In genomic region chr19:18364277-18364825, GRCh38 we compare ENCODE assay signal across 2 cellular contexts.
TF ChIP-seq lines count a peak whose summit lies in the region.

No MANE protein-coding gene starts in this region.

TF ChIP-seq in HEK293, 187 proteins besides CTCF, POLR2A, EP300 and RAD21:
- TF ChIP-seq ZFHX2 (tag by site-specific recombination; conservative IDR thresholded peaks at IDR 0.05) (peak; percentile 75), SCRT2 (tag by site-specific recombination; IDR thresholded peaks at IDR 0.05) (peak; percentile 95), EGR2 (tag by site-specific recombination; IDR thresholded peaks at IDR 0.05; ENCODE audit: low read depth) (0 out of 2 replicates have a peak, but pooled peaks have one; percentile 9), ZNF335 (tag by site-specific recombination; conservative IDR thresholded peaks at IDR 0.05) (peak; percentile 51; the same call in 1 of the 2 replicates)

TF ChIP-seq in HepG2, 621 proteins besides CTCF, POLR2A, EP300 and RAD21:
- TF ChIP-seq RFX3 (CRISPR knock-in tag; IDR thresholded peaks at IDR 0.05) (peak; percentile 58; the same call in 1 of the 2 replicates), ZNF687 (CRISPR knock-in tag; IDR thresholded peaks at IDR 0.05) (peak; percentile 85; the same call in 1 of the 2 replicates), ZBTB38 (CRISPR knock-in tag; IDR thresholded peaks at IDR 0.05) (peak; percentile 26; the same call in 1 of the 2 replicates), ZNF276 (CRISPR knock-in tag; IDR thresholded peaks at IDR 0.05; ENCODE audit: low read depth) (0 out of 2 replicates have a peak, but pooled peaks have one; percentile 31), ZNF34 (CRISPR knock-in tag; IDR thresholded peaks at IDR 0.05; ENCODE audit: borderline replicate concordance) (0 out of 2 replicates have a peak, but pooled peaks have one; percentile 67), ZNF431 (CRISPR knock-in tag; IDR thresholded peaks at IDR 0.05; ENCODE audit: borderline replicate concordance, low read depth) (peak; percentile 1; the same call in 1 of the 2 replicates), AGO2 (optimal IDR thresholded peaks at IDR 0.05; ENCODE audit: low read depth, low read length) (peak; percentile 50), ZNF580 (CRISPR knock-in tag; IDR thresholded peaks at IDR 0.05; ENCODE audit: borderline replicate concordance, low read depth) (0 out of 2 replicates have a peak, but pooled peaks have one; percentile 3), MYC (CRISPR knock-in tag; IDR thresholded peaks at IDR 0.05; ENCODE audit: borderline replicate concordance) (peak; percentile 30; the same call in 1 of the 2 replicates), PHF21A (CRISPR knock-in tag; IDR thresholded peaks at IDR 0.05) (0 out of 2 replicates have a peak, but pooled peaks have one; percentile 26), POLR2G (IDR thresholded peaks at IDR 0.05; ENCODE audit: low read depth, low read length) (0 out of 2 replicates have a peak, but pooled peaks have one; percentile 37), HNRNPL (IDR thresholded peaks at IDR 0.05; ENCODE audit: low read depth, low read length) (0 out of 2 replicates have a peak, but pooled peaks have one; percentile 50), ZNF556 (CRISPR knock-in tag; IDR thresholded peaks at IDR 0.05; ENCODE audit: borderline replicate concordance) (peak; percentile 15; the same call in 1 of the 2 replicates), RFX1 (IDR thresholded peaks at IDR 0.05) (0 out of 2 replicates have a peak, but pooled peaks have one; percentile 27), ZNF761 (CRISPR knock-in tag; conservative IDR thresholded peaks at IDR 0.05) (peak; percentile 11; the same call in 1 of the 2 replicates), RARG (CRISPR knock-in tag; IDR thresholded peaks at IDR 0.05; ENCODE audit: low read depth) (0 out of 2 replicates have a peak, but pooled peaks have one; percentile 32), ZNF383 (CRISPR knock-in tag; IDR thresholded peaks at IDR 0.05; ENCODE audit: borderline replicate concordance) (0 out of 2 replicates have a peak, but pooled peaks have one; percentile 48), RBM39 (IDR thresholded peaks at IDR 0.05; ENCODE audit: low read depth, low read length, poor library complexity, severe bottlenecking) (peak; percentile 34), ZNF782 (CRISPR knock-in tag; IDR thresholded peaks at IDR 0.05; ENCODE audit: borderline replicate concordance) (peak; percentile 76; the same call in 1 of the 2 replicates)
- TF ChIP-seq, protein P1, sequence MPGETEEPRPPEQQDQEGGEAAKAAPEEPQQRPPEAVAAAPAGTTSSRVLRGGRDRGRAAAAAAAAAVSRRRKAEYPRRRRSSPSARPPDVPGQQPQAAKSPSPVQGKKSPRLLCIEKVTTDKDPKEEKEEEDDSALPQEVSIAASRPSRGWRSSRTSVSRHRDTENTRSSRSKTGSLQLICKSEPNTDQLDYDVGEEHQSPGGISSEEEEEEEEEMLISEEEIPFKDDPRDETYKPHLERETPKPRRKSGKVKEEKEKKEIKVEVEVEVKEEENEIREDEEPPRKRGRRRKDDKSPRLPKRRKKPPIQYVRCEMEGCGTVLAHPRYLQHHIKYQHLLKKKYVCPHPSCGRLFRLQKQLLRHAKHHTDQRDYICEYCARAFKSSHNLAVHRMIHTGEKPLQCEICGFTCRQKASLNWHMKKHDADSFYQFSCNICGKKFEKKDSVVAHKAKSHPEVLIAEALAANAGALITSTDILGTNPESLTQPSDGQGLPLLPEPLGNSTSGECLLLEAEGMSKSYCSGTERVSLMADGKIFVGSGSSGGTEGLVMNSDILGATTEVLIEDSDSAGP (CRISPR knock-in tag; IDR thresholded peaks at IDR 0.05; ENCODE audit: borderline replicate concordance): peak; percentile 21; the same call in 1 of the 2 replicates
